8 cellular contexts compared by ENCODE assay signal in the genomic region with DNA sequence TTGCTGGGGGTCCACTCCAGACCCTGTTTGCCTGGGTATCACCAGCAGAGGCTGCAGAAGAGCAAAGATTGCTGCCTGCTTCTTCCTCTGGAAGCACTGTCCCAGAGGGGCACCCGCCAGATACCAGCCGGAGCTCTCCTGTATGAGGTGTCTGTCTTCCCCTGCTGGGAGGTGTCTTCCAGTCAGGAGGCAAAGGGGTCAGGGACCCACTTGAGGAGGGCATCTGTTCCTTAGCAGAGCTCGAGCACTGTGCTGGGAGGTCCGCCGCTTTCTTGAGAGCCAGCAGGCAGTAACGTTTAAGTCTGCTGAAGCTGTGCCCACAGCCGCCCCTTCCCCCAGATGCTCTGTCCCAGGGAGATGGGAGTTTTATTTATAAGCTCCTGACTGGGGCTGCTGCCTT. TPM values are rescaled to one million over a fixed set of nuclear protein-coding genes. Genes with fewer than 3 reads are reported as not detected.
A peak's percentile ranks its signal among the peaks of the same experiment; 100 is the strongest.
DNase-seq lines count a peak whose midpoint lies in the region; ATAC-seq and TF ChIP-seq lines count a peak whose summit lies in the region.
"Not testable (repeated sequence)": the region's sequence is repeated elsewhere in the genome, so short reads cannot be mapped to it uniquely, and the experiment has no call there.

No MANE protein-coding gene starts in this region.

- not testable (repeated sequence) for H3K79me2 ChIP-seq in Loucy (ENCODE audit: insufficient read depth, low read length)

- H3K36me3 Mint-ChIP-seq in CD4-positive, alpha-beta T cell (ENCODE audit: low read depth); T-helper 17 cell (ENCODE audit: low read depth); activated naive CD4-positive, alpha-beta T cell treated with anti-CD3 and anti-CD28 coated beads, Interleukin-2, amount 50 U/mL, for 24 hours; stimulated activated naive CD8-positive, alpha-beta T cell treated with anti-CD3 and anti-CD28 coated beads, Interleukin-15, Interleukin-2, amounts not matched to agents 100 ng/mL and 50 ng/mL, for 24 hours (ENCODE audit: low read depth): not testable (repeated sequence)
- peaks cover 45% of the 10 kb centered on the region for H3K36me3 Mint-ChIP-seq in activated CD8-positive, alpha-beta memory T cell treated with anti-CD3 and anti-CD28 coated beads, Interleukin-2, amount 10 ng/mL, durations not matched to agents 7 days and 5 days
- peaks cover 3 to 20% (median 19%) of the 10 kb centered on the region in 3 donors for H3K36me3 Mint-ChIP-seq in naive thymus-derived CD8-positive, alpha-beta T cell

- POLR2A ChIA-PET in CD4-positive, alpha-beta T cell (lab: Charles Lee) = interaction anchor here (0.8 to 3.0 kb wide), 6 partner anchors 9 to 96 kb away, joined by 3 to 35 read pairs (median 6); a partner anchor contains a TSS
- POLR2A ChIA-PET in naive thymus-derived CD8-positive, alpha-beta T cell (lab: Charles Lee) = interaction anchor here (1.2 to 2.9 kb wide), 5 partner anchors 8 to 44 kb away, joined by 3 to 49 read pairs (median 6); a partner anchor contains a TSS

- H3K27me3 ChIP-seq in CD4-positive, alpha-beta T cell (ENCODE audit: control insufficient read depth, insufficient read depth, low read length); Loucy (ENCODE audit: insufficient read depth, low read length, poor library complexity, severe bottlenecking); effector memory CD4-positive, alpha-beta T cell (replicated peaks; ENCODE audit: control insufficient read depth, insufficient read depth, low read length, poor library complexity, severe bottlenecking): not testable (repeated sequence)

- H3K9me3 ChIP-seq in CD4-positive, alpha-beta T cell (ENCODE audit: control insufficient read depth, low read length); Loucy (ENCODE audit: insufficient read depth, low read depth, low read length); T-helper 17 cell (ENCODE audit: control insufficient read depth, low read length, poor library complexity, severe bottlenecking); effector memory CD4-positive, alpha-beta T cell (ENCODE audit: control insufficient read depth, low read length): not testable (repeated sequence)

- peak overlapping the region; percentile 85 for H3K27ac Mint-ChIP-seq in CD4-positive, alpha-beta T cell
- H3K27ac Mint-ChIP-seq in T-helper 17 cell = peak overlapping the region; percentile 86
- peak overlapping the region; percentile 85 for H3K27ac Mint-ChIP-seq in activated CD8-positive, alpha-beta memory T cell treated with anti-CD3 and anti-CD28 coated beads, Interleukin-2, amount 10 ng/mL, durations not matched to agents 7 days and 5 days
- H3K27ac Mint-ChIP-seq in activated naive CD4-positive, alpha-beta T cell treated with anti-CD3 and anti-CD28 coated beads, Interleukin-2, amount 50 U/mL, for 24 hours = peak overlapping the region; percentile 51
- peak overlapping the region; percentile 43 to 93 (median 87) for H3K27ac Mint-ChIP-seq in naive thymus-derived CD8-positive, alpha-beta T cell
- peak overlapping the region; percentile 64 for H3K27ac Mint-ChIP-seq in stimulated activated naive CD8-positive, alpha-beta T cell treated with anti-CD3 and anti-CD28 coated beads, Interleukin-15, Interleukin-2, amounts not matched to agents 100 ng/mL and 50 ng/mL, for 24 hours

- not testable (repeated sequence) for H3K27me3 Mint-ChIP-seq in CD4-positive, alpha-beta T cell; T-helper 17 cell; activated CD8-positive, alpha-beta memory T cell treated with anti-CD3 and anti-CD28 coated beads, Interleukin-2, amount 10 ng/mL, durations not matched to agents 7 days and 5 days; activated naive CD4-positive, alpha-beta T cell treated with anti-CD3 and anti-CD28 coated beads, Interleukin-2, amount 50 U/mL, for 24 hours; naive thymus-derived CD8-positive, alpha-beta T cell; stimulated activated naive CD8-positive, alpha-beta T cell treated with anti-CD3 and anti-CD28 coated beads, Interleukin-15, Interleukin-2, amounts not matched to agents 100 ng/mL and 50 ng/mL, for 24 hours

- peak overlapping the region; percentile 38 for H3K4me3 Mint-ChIP-seq in CD4-positive, alpha-beta T cell
- peak overlapping the region; percentile 79 for H3K4me3 Mint-ChIP-seq in T-helper 17 cell
- not testable (repeated sequence) for H3K4me3 Mint-ChIP-seq in activated CD8-positive, alpha-beta memory T cell treated with anti-CD3 and anti-CD28 coated beads, Interleukin-2, amount 10 ng/mL, durations not matched to agents 7 days and 5 days; activated naive CD4-positive, alpha-beta T cell treated with anti-CD3 and anti-CD28 coated beads, Interleukin-2, amount 50 U/mL, for 24 hours
- peak overlapping the region in 9 of 10 donors; percentile 60 to 85 (median 75) for H3K4me3 Mint-ChIP-seq in naive thymus-derived CD8-positive, alpha-beta T cell
- H3K4me3 Mint-ChIP-seq in stimulated activated naive CD8-positive, alpha-beta T cell treated with anti-CD3 and anti-CD28 coated beads, Interleukin-15, Interleukin-2, amounts not matched to agents 100 ng/mL and 50 ng/mL, for 24 hours = peak overlapping the region; percentile 36

- not testable (repeated sequence) for H3K9me3 Mint-ChIP-seq in CD4-positive, alpha-beta T cell; activated CD8-positive, alpha-beta memory T cell treated with anti-CD3 and anti-CD28 coated beads, Interleukin-2, amount 10 ng/mL, durations not matched to agents 7 days and 5 days (ENCODE audit: low read depth); activated naive CD4-positive, alpha-beta T cell treated with anti-CD3 and anti-CD28 coated beads, Interleukin-2, amount 50 U/mL, for 24 hours
- H3K9me3 Mint-ChIP-seq in naive thymus-derived CD8-positive, alpha-beta T cell = peaks cover 0 to 42% (median 22%) of the 10 kb centered on the region in 9 donors
- H3K9me3 Mint-ChIP-seq in stimulated activated naive CD8-positive, alpha-beta T cell treated with anti-CD3 and anti-CD28 coated beads, Interleukin-15, Interleukin-2, amounts not matched to agents 100 ng/mL and 50 ng/mL, for 24 hours = peaks cover 15% of the 10 kb centered on the region

- DNase-seq in CD4-positive, alpha-beta T cell; T-helper 17 cell; activated CD8-positive, alpha-beta memory T cell treated with anti-CD3 and anti-CD28 coated beads, Interleukin-2, amount 10 ng/mL, durations not matched to agents 7 days and 5 days; effector memory CD4-positive, alpha-beta T cell; naive thymus-derived CD8-positive, alpha-beta T cell: not testable (repeated sequence)

- H2AFZ ChIP-seq in Loucy (ENCODE audit: low read length) = not testable (repeated sequence)

- H3K9me2 ChIP-seq in Loucy (replicated peaks; ENCODE audit: low read depth, low read length) = not testable (repeated sequence)

- H3F3A ChIP-seq in Loucy (ENCODE audit: low read depth) = not testable (repeated sequence)

- ATAC-seq in CD4-positive, alpha-beta T cell (ENCODE audit: poor library complexity); T-helper 17 cell; activated CD8-positive, alpha-beta memory T cell treated with anti-CD3 and anti-CD28 coated beads, Interleukin-2, amount 10 ng/mL, durations not matched to agents 7 days and 5 days; naive thymus-derived CD8-positive, alpha-beta T cell: not testable (repeated sequence)

- H3K4me3 ChIP-seq in Loucy (ENCODE audit: low read length, poor library complexity, severe bottlenecking); effector memory CD4-positive, alpha-beta T cell (ENCODE audit: insufficient read depth, low read depth, low read length, poor library complexity, severe bottlenecking): not testable (repeated sequence)

- not testable (repeated sequence) for H3K4me2 ChIP-seq in Loucy (ENCODE audit: low read depth, low read length, poor library complexity, severe bottlenecking)

- not testable (repeated sequence) for H4K20me1 ChIP-seq in Loucy (ENCODE audit: insufficient read depth, low read length, poor library complexity, severe bottlenecking)

- peaks cover 40% of the 10 kb centered on the region for H3K4me1 ChIP-seq in Loucy (ENCODE audit: insufficient read depth, low read length, poor library complexity, severe bottlenecking)
- H3K4me1 ChIP-seq in effector memory CD4-positive, alpha-beta T cell (ENCODE audit: control insufficient read depth, insufficient read depth, low read length, poor library complexity, severe bottlenecking) = peaks cover 21% of the 10 kb centered on the region

- CTCF ChIA-PET in CD4-positive, alpha-beta T cell (lab: Charles Lee) = interaction anchor here (1.0 kb wide), 1 partner anchor 9 kb away, joined by 3 read pairs; no protein-coding TSS in a partner anchor
- CTCF ChIA-PET in activated CD8-positive, alpha-beta memory T cell treated with anti-CD3 and anti-CD28 coated beads, Interleukin-2, amount 10 ng/mL, durations not matched to agents 7 days and 5 days (lab: Charles Lee) = interaction anchor here (0.9 to 4.1 kb wide), 4 partner anchors 19 to 86 kb away, joined by 3 to 14 read pairs (median 6); no protein-coding TSS in a partner anchor

- peaks cover 34% of the 10 kb centered on the region for H3K4me1 Mint-ChIP-seq in CD4-positive, alpha-beta T cell (ENCODE audit: low read depth)
- H3K4me1 Mint-ChIP-seq in T-helper 17 cell = peaks cover 29% of the 10 kb centered on the region
- peaks cover 51% of the 10 kb centered on the region for H3K4me1 Mint-ChIP-seq in activated CD8-positive, alpha-beta memory T cell treated with anti-CD3 and anti-CD28 coated beads, Interleukin-2, amount 10 ng/mL, durations not matched to agents 7 days and 5 days
- peaks cover 43% of the 10 kb centered on the region for H3K4me1 Mint-ChIP-seq in activated naive CD4-positive, alpha-beta T cell treated with anti-CD3 and anti-CD28 coated beads, Interleukin-2, amount 50 U/mL, for 24 hours
- H3K4me1 Mint-ChIP-seq in naive thymus-derived CD8-positive, alpha-beta T cell = peaks cover 17 to 49% (median 30%) of the 10 kb centered on the region in 4 donors
- peaks cover 56% of the 10 kb centered on the region for H3K4me1 Mint-ChIP-seq in stimulated activated naive CD8-positive, alpha-beta T cell treated with anti-CD3 and anti-CD28 coated beads, Interleukin-15, Interleukin-2, amounts not matched to agents 100 ng/mL and 50 ng/mL, for 24 hours (ENCODE audit: low read depth)

- H3K36me3 ChIP-seq in Loucy (ENCODE audit: insufficient read depth, low read length); effector memory CD4-positive, alpha-beta T cell (ENCODE audit: control insufficient read depth, insufficient read depth, low read length): not testable (repeated sequence)

- peak overlapping the region; percentile 47 for H3K9ac ChIP-seq in Loucy (ENCODE audit: low read depth, low read length, poor library complexity, severe bottlenecking)

- H3K27ac ChIP-seq in CD4-positive, alpha-beta T cell (ENCODE audit: low read depth, low read length) = not testable (repeated sequence)
- peak overlapping the region; percentile 75 for H3K27ac ChIP-seq in effector memory CD4-positive, alpha-beta T cell (ENCODE audit: insufficient read depth, low read length, poor library complexity, severe bottlenecking)

- TF ChIP-seq CTCF in CD4-positive, alpha-beta T cell (IDR thresholded peaks at IDR 0.05); Loucy (conservative IDR thresholded peaks at IDR 0.05; ENCODE audit: low read length): not testable (repeated sequence)

- intact Hi-C loops in CD4-positive, alpha-beta T cell (cut with DNase I, micrococcal nuclease) = not testable (repeated sequence)

RNA-seq across cellular contexts. Expression of a gene that starts 44.1 kb away (rescaled TPM):
- total RNA-seq in CD4-positive, alpha-beta T cell = 10 to 100 TPM; 40.9 to 42.2 TPM
- total RNA-seq in T-helper 17 cell = 10 to 100 TPM; 54.9 to 68.1 TPM
- 10 to 100 TPM; 63.6 to 88.7 TPM for total RNA-seq in activated CD8-positive, alpha-beta memory T cell treated with anti-CD3 and anti-CD28 coated beads, Interleukin-2, amount 10 ng/mL, durations not matched to agents 7 days and 5 days
- total RNA-seq in naive thymus-derived CD8-positive, alpha-beta T cell = 10 to 100 TPM; 53.2 to 56.4 TPM
- 10 to 100 TPM; 30.7 to 40.3 (median 30.7) TPM for polyA plus RNA-seq in naive thymus-derived CD8-positive, alpha-beta T cell
